Comparison of ENCODE assay signal across 22 cellular contexts in the genomic region with DNA sequence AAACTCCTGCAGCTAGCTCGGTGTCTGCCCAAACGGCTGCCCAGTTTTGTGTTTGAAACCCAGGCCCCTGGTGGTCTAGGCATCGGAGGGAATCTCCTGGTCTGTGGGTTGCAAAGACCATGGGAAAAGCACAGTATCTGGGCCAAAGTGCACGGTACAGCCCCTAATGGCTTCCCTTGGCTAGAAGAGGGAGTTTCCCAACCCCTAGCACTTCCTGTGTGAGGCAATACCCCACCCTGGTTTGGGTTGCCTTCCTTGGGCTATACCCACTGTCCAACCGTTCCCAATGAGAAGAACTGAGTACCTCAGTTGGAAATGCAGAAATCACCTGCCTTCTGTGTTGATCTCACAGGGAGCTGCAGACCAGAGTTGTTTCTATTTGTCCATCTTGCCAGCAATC.
"Had no signal": no experiment of that assay in that cellular context is flagged by ENCODE, and none has a peak within 500 bp of the region (broad histone marks: within the 10 kb centered on the region; RNA-seq: fewer than 3 reads in every experiment).

No MANE protein-coding gene starts in this region.

- H3K4me1 ChIP-seq: breast epithelium, suprapubic skin, tibial artery, upper lobe of right lung had no signal

- H3K27me3 ChIP-seq: breast epithelium, ovary, suprapubic skin, tibial artery, upper lobe of right lung had no signal

- H3K9me3 ChIP-seq: ovary, suprapubic skin, upper lobe of right lung had no signal

- H3K4me3 ChIP-seq: breast epithelium, ovary, skin epidermis, suprapubic skin, tibial artery, upper lobe of right lung had no signal

- ATAC-seq: activated CD4-positive, alpha-beta T cell treated with anti-CD3 and anti-CD28 coated beads for 36 hours; activated CD8-positive, alpha-beta memory T cell treated with anti-CD3 and anti-CD28 coated beads, Interleukin-2, amount 10 ng/mL, durations not matched to agents 7 days and 5 days; activated CD8-positive, alpha-beta T cell treated with anti-CD3 and anti-CD28 coated beads, Interleukin-2, amount 10 ng/mL, durations not matched to agents 7 days and 5 days; activated naive CD8-positive, alpha-beta T cell treated with anti-CD3 and anti-CD28 coated beads, Interleukin-2, amount 50 U/mL, for 24 hours; esophagus mucosa; left cardiac atrium; left ventricle myocardium superior; sciatic nerve; stimulated activated memory B cell treated with anti-CD40 and anti-IgM and Interleukin-4, amounts not matched to agents 10 μg/mL and 1 μg/mL and 100 μg/mL, for 72 hours; upper lobe of right lung had no signal

- H3K27ac ChIP-seq: breast epithelium, ovary, skin epidermis, suprapubic skin, tibial artery, upper lobe of right lung had no signal

- H3K36me3 ChIP-seq: breast epithelium, ovary, suprapubic skin, tibial artery, upper lobe of right lung had no signal

- DNase-seq: activated CD4-positive, alpha-beta T cell treated with anti-CD3 and anti-CD28 coated beads for 36 hours; activated CD4-positive, CD25-positive, alpha-beta regulatory T cell; activated CD8-positive, alpha-beta memory T cell treated with anti-CD3 and anti-CD28 coated beads, Interleukin-2, amount 10 ng/mL, durations not matched to agents 7 days and 5 days; activated CD8-positive, alpha-beta T cell treated with anti-CD3 and anti-CD28 coated beads, Interleukin-2, amount 10 ng/mL, durations not matched to agents 7 days and 5 days; activated naive CD8-positive, alpha-beta T cell treated with anti-CD3 and anti-CD28 coated beads, Interleukin-2, amount 50 U/mL, for 24 hours; activated T-cell treated with anti-CD3 and anti-CD28 coated beads, Interleukin-2, amount 50 U/mL, for 48 hours; central memory CD4-positive, alpha-beta T cell; foreskin fibroblast; head of caudate nucleus; hippocampal formation; left cardiac atrium; left ventricle myocardium superior; ovary; stimulated activated CD4-positive, alpha-beta T cell treated with anti-CD3 and anti-CD28 coated beads, Interleukin-4, amount 100 ng/mL, for 24 hours; tibial artery; upper lobe of right lung had no signal
